Comparison of ENCODE assay signal across 17 cellular contexts in genomic region chr2:122514451-122514996, GRCh38.
DNase-seq lines count a peak whose midpoint lies in the region; ATAC-seq and TF ChIP-seq lines count a peak whose summit lies in the region.
"Had no signal": no experiment of that assay in that cellular context is flagged by ENCODE, and none has a peak within 500 bp of the region (broad histone marks: within the 10 kb centered on the region; RNA-seq: fewer than 3 reads in every experiment).

No MANE protein-coding gene starts in this region.

- TF ChIP-seq CTCF in WTC11 (IDR thresholded peaks at IDR 0.05) (no peak), thyroid gland (IDR thresholded peaks at IDR 0.05) (no peak)

- H2AFZ ChIP-seq in mesenchymal stem cell (ENCODE audit: low read depth, low read length), result no peak overlapping the region
- H2AFZ ChIP-seq: neural progenitor cell had no signal

- H3K27me3 ChIP-seq in MG63, result no peaks in the 10 kb centered on the region
- no peaks in the 10 kb centered on the region for H3K27me3 ChIP-seq in mesenchymal stem cell (ENCODE audit: control insufficient read depth in 1 of 2, insufficient read depth in 1 of 2, low read length in 2 of 2)
- H3K27me3 ChIP-seq in thyroid gland, result no peaks in the 10 kb centered on the region
- H3K27me3 ChIP-seq: neural progenitor cell, tibial nerve had no signal

- 75% methylated on average over 6 of the region's 7 CpGs for WGBS in mesenchymal stem cell
- WGBS in thyroid gland, 2 donors, result 78 to 83% methylated on average over 7 of the region's 7 CpGs

- no peak overlapping the region for H3K4me3 Mint-ChIP-seq in WTC11
- H3K4me3 Mint-ChIP-seq: activated CD4-positive, alpha-beta memory T cell treated with anti-CD3 and anti-CD28 coated beads for 36 hours; activated naive CD8-positive, alpha-beta T cell treated with anti-CD3 and anti-CD28 coated beads, Interleukin-2, amount 50 U/mL, for 24 hours; central memory CD8-positive, alpha-beta T cell; immature natural killer cell; neural progenitor cell had no signal

- CTCF ChIA-PET in WTC11 (lab: Charles Lee), result no interaction called here

- no peak overlapping the region for H2AK5ac ChIP-seq in mesenchymal stem cell (ENCODE audit: low read length, severe bottlenecking)

- peaks cover 3% of the 10 kb centered on the region; the same call in 1 of the 2 replicates for H3K9me3 ChIP-seq in MG63
- no peaks in the 10 kb centered on the region for H3K9me3 ChIP-seq in mesenchymal stem cell (ENCODE audit: control insufficient read depth, low read length)
- H3K9me3 ChIP-seq in thyroid gland, result no peaks in the 10 kb centered on the region
- H3K9me3 ChIP-seq: tibial nerve had no signal

- peaks cover 12% of the 10 kb centered on the region for H3K36me3 Mint-ChIP-seq in WTC11
- H3K36me3 Mint-ChIP-seq: activated CD4-positive, alpha-beta memory T cell treated with anti-CD3 and anti-CD28 coated beads for 36 hours; immature natural killer cell; neural progenitor cell had no signal

- no peaks in the 10 kb centered on the region for H3K4me1 ChIP-seq in mesenchymal stem cell (ENCODE audit: control insufficient read depth, insufficient read depth, low read depth, low read length)
- no peaks in the 10 kb centered on the region for H3K4me1 ChIP-seq in thyroid gland
- H3K4me1 ChIP-seq: tibial nerve had no signal

- H3K36me3 ChIP-seq in MG63 (no peaks in the 10 kb centered on the region), mesenchymal stem cell (ENCODE audit: control insufficient read depth in 1 of 2, insufficient read depth in 2 of 2, low read depth in 1 of 2, low read length in 2 of 2) (no peaks in the 10 kb centered on the region), thyroid gland (no peaks in the 10 kb centered on the region)
- H3K36me3 ChIP-seq: neural progenitor cell, tibial nerve had no signal

- H2BK15ac ChIP-seq in mesenchymal stem cell (ENCODE audit: low read depth, poor library complexity, severe bottlenecking), result no peak overlapping the region

- POLR2A ChIA-PET in WTC11 (lab: Charles Lee), result no interaction called here

- no peak overlapping the region for H4K8ac ChIP-seq in mesenchymal stem cell (ENCODE audit: low read length)

- no peak for TF ChIP-seq POLR2A in thyroid gland (IDR thresholded peaks at IDR 0.05)

- peaks cover 65% of the 10 kb centered on the region for H3K4me1 Mint-ChIP-seq in WTC11
- H3K4me1 Mint-ChIP-seq: activated naive CD8-positive, alpha-beta T cell treated with anti-CD3 and anti-CD28 coated beads, Interleukin-2, amount 50 U/mL, for 24 hours; central memory CD8-positive, alpha-beta T cell; immature natural killer cell had no signal

- no peak overlapping the region for H3K27ac Mint-ChIP-seq in WTC11
- H3K27ac Mint-ChIP-seq: activated CD4-positive, alpha-beta memory T cell treated with anti-CD3 and anti-CD28 coated beads for 36 hours; activated naive CD8-positive, alpha-beta T cell treated with anti-CD3 and anti-CD28 coated beads, Interleukin-2, amount 50 U/mL, for 24 hours; neural progenitor cell had no signal

- H3K14ac ChIP-seq in mesenchymal stem cell (ENCODE audit: low read length in 2 of 2), result no peak overlapping the region

- intact Hi-C loops in thyroid gland (cut with DNase I), result no loop called here

- peaks cover 8% of the 10 kb centered on the region for H3K27me3 Mint-ChIP-seq in WTC11 (ENCODE audit: low read depth)
- H3K27me3 Mint-ChIP-seq: activated CD4-positive, alpha-beta memory T cell treated with anti-CD3 and anti-CD28 coated beads for 36 hours; activated naive CD8-positive, alpha-beta T cell treated with anti-CD3 and anti-CD28 coated beads, Interleukin-2, amount 50 U/mL, for 24 hours; central memory CD8-positive, alpha-beta T cell had no signal

- peaks cover 14% of the 10 kb centered on the region for H3K9me3 Mint-ChIP-seq in WTC11
- H3K9me3 Mint-ChIP-seq: neural progenitor cell had no signal

- no peak overlapping the region for H2BK5ac ChIP-seq in mesenchymal stem cell (ENCODE audit: low read depth, low read length, poor library complexity, severe bottlenecking)

- no peak overlapping the region for H3K4ac ChIP-seq in mesenchymal stem cell (ENCODE audit: low read depth in 1 of 2, low read length in 2 of 2)

- DNase-seq in DMS53 (lab: John Stamatoyannopoulos, UW), result peak; percentile 82
- DNase-seq in MG63, result peak; percentile 42
- no peak for DNase-seq in WTC11 (ENCODE audit: low spot score)
- DNase-seq in mesenchymal stem cell, result peak; percentile 6
- DNase-seq in thyroid gland, result no peak
- no peak for DNase-seq in stimulated activated CD4-positive, alpha-beta T cell treated with anti-CD3 and anti-CD28 coated beads, Interleukin-1b, Interleukin-23, amount 100 ng/mL, for 48 hours
- DNase-seq: activated CD4-positive, alpha-beta memory T cell treated with anti-CD3 and anti-CD28 coated beads for 36 hours; activated naive CD8-positive, alpha-beta T cell treated with anti-CD3 and anti-CD28 coated beads, Interleukin-2, amount 50 U/mL, for 24 hours; immature natural killer cell; NCI-H2171; right cardiac atrium; stimulated activated CD4-positive, alpha-beta T cell treated with anti-CD3 and anti-CD28 coated beads, Interleukin-4, amount 100 ng/mL, for 1 hour had no signal

- H3K18ac ChIP-seq in mesenchymal stem cell (ENCODE audit: low read depth in 1 of 2, low read length in 2 of 2), result no peak overlapping the region

- no peak overlapping the region for H2BK120ac ChIP-seq in mesenchymal stem cell (ENCODE audit: low read depth, low read length)

- ATAC-seq in WTC11 (no peak), GM18520 (IDR thresholded peaks at IDR 0.05; ENCODE audit: unreplicated experiment) (no peak), GM21528 (IDR thresholded peaks at IDR 0.05; ENCODE audit: low FRiP score, unreplicated experiment) (no peak)
- ATAC-seq: activated naive CD8-positive, alpha-beta T cell treated with anti-CD3 and anti-CD28 coated beads, Interleukin-2, amount 50 U/mL, for 24 hours; right cardiac atrium had no signal

- H3K4me2 ChIP-seq in mesenchymal stem cell (ENCODE audit: low read length, poor library complexity, severe bottlenecking), result no peak overlapping the region

- no peak overlapping the region for H3K23ac ChIP-seq in mesenchymal stem cell (ENCODE audit: low read length in 2 of 2)

- H3K27ac ChIP-seq in mesenchymal stem cell (ENCODE audit: low read length, poor library complexity, severe bottlenecking) (no peak overlapping the region), thyroid gland (no peak overlapping the region)
- H3K27ac ChIP-seq: neural progenitor cell, tibial nerve had no signal

- no peaks in the 10 kb centered on the region for H3K79me1 ChIP-seq in mesenchymal stem cell (replicated peaks; ENCODE audit: low read length, poor library complexity, severe bottlenecking)

- H2BK12ac ChIP-seq in mesenchymal stem cell (ENCODE audit: low read length in 2 of 2), result no peak overlapping the region

- H3K9ac ChIP-seq in mesenchymal stem cell (ENCODE audit: low read length), result no peak overlapping the region
- H3K9ac ChIP-seq: neural progenitor cell had no signal

- H3K4me3 ChIP-seq in MG63 (no peak overlapping the region), mesenchymal stem cell (ENCODE audit: insufficient read depth in 1 of 2, low read depth in 1 of 2, low read length in 2 of 2) (no peak overlapping the region), thyroid gland (replicated peaks in 1 of 3) (no peak overlapping the region)
- H3K4me3 ChIP-seq: neural progenitor cell, tibial nerve had no signal

- H4K91ac ChIP-seq in mesenchymal stem cell (ENCODE audit: low read length), result no peak overlapping the region

TF ChIP-seq in WTC11, 78 proteins besides CTCF, POLR2A, EP300 and RAD21 (continues in another document):
- no peak for TF ChIP-seq ERG (CRISPR knock-in tag; IDR thresholded peaks at IDR 0.05)
- TF ChIP-seq FOXJ3 (CRISPR knock-in tag; IDR thresholded peaks at IDR 0.05; ENCODE audit: borderline replicate concordance), result no peak
- no peak for TF ChIP-seq ZNF263 (CRISPR knock-in tag; IDR thresholded peaks at IDR 0.05; ENCODE audit: low read depth)
- peak; percentile 81 for TF ChIP-seq USF2 (CRISPR knock-in tag; IDR thresholded peaks at IDR 0.05)
- TF ChIP-seq MYBL2 (CRISPR knock-in tag; IDR thresholded peaks at IDR 0.05), result no peak
- TF ChIP-seq, protein P1, sequence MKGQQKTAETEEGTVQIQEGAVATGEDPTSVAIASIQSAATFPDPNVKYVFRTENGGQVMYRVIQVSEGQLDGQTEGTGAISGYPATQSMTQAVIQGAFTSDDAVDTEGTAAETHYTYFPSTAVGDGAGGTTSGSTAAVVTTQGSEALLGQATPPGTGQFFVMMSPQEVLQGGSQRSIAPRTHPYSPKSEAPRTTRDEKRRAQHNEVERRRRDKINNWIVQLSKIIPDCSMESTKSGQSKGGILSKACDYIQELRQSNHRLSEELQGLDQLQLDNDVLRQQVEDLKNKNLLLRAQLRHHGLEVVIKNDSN (CRISPR knock-in tag; IDR thresholded peaks at IDR 0.05), result 0 out of 2 replicates have a peak, but pooled peaks have one; percentile 55

Comparison
In these comparisons a context has a peak if more than half of its experiments do, and no peak if none do; other contexts are left out.
1. DNase-seq: peak in DMS53 (single experiment), MG63 (single experiment) and mesenchymal stem cell (single experiment); none in WTC11 (single experiment), thyroid gland (0 of 2) and stimulated activated CD4-positive, alpha-beta T cell treated with anti-CD3 and anti-CD28 coated beads, Interleukin-1b, Interleukin-23, amount 100 ng/mL, for 48 hours (single experiment).